8 cellular contexts compared by ENCODE assay signal in the genomic region with DNA sequence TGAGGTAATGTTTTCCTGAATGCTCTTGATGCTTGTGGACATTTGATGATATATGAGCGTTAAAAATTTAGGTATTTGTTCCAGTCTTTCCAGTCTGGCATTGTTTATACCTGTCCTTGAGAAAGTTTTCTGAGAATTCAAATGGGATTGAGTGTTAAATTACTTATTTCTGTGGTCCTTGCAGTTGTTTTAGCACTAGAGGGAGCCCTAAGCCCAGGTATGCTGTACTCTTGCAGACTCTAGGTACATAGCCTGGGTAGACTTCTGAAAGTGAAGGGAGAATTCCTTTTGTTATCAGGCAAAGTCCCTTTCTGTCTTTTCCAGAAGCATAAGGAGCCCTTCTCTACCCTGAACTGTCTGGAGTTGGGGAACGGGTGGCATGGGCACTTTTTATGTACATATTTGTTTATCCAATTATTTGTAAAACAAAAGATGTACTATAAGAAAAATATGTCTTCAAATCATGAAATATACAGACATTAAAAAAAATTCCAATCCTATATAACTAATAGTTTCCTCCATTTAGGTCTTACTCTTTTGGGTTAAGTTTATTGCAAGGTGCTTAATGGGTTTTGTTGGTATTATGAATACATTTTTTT.
DNase-seq lines count a peak whose midpoint lies in the region; ATAC-seq and TF ChIP-seq lines count a peak whose summit lies in the region.

No MANE protein-coding gene starts in this region.

- no peak overlapping the region for H3K4me3 ChIP-seq in GM12875 (ENCODE audit: low read depth, low read length)

- TF ChIP-seq CTCF in AG09319 (IDR thresholded peaks at IDR 0.05; ENCODE audit: low read depth, low read length) (peak; percentile 53), GM12875 (IDR thresholded peaks at IDR 0.05; ENCODE audit: borderline replicate concordance, insufficient read depth, low read depth, low read length) (peak; percentile 66; the same call in 1 of the 2 replicates)

- DNase-seq in AG09319 (ENCODE audit: extremely low read depth, low read depth) (peak; percentile 5), NCI-H1105 (lab: John Stamatoyannopoulos, UW) (peak; percentile 39), T1000 (lab: John Stamatoyannopoulos, UW) (peak; percentile 1), glomerular endothelial cell (ENCODE audit: extremely low read depth, low read depth, low spot score) (peak; percentile 31), hippocampal formation (lab: John Stamatoyannopoulos, UW) (no peak)
- peak; percentile 36 for DNase-seq in stimulated activated CD8-positive, alpha-beta memory T cell treated with anti-CD3 and anti-CD28 coated beads, Interleukin-4, amount 100 ng/mL, for 48 hours

- peak; percentile 76 for ATAC-seq in HG02678 (IDR thresholded peaks at IDR 0.05; ENCODE audit: unreplicated experiment)

Comparison
In these comparisons a context has a peak if more than half of its experiments do, and no peak if none do; other contexts are left out.
1. DNase-seq: peak in AG09319 (single experiment), NCI-H1105 (single experiment), T1000 (single experiment), glomerular endothelial cell (single experiment) and stimulated activated CD8-positive, alpha-beta memory T cell treated with anti-CD3 and anti-CD28 coated beads, Interleukin-4, amount 100 ng/mL, for 48 hours (single experiment); none in hippocampal formation (0 of 2).